Comparison of ENCODE assay signal across 9 cellular contexts in genomic region chr22:46054878-46055158, GRCh38.
DNase-seq lines count a peak whose midpoint lies in the region; ATAC-seq and TF ChIP-seq lines count a peak whose summit lies in the region.
"Had no signal": no experiment of that assay in that cellular context is flagged by ENCODE, and none has a peak within 500 bp of the region (broad histone marks: within the 10 kb centered on the region; RNA-seq: fewer than 3 reads in every experiment).

No MANE protein-coding gene starts in this region.

- H3K27me3 Mint-ChIP-seq in activated CD8-positive, alpha-beta T cell treated with anti-CD3 and anti-CD28 coated beads for 36 hours: no peaks in the 10 kb centered on the region
- H3K27me3 Mint-ChIP-seq in stimulated activated naive CD8-positive, alpha-beta T cell treated with anti-CD3 and anti-CD28 coated beads, Interleukin-15, amount 100 ng/mL, for 72 hours: no peaks in the 10 kb centered on the region

- POLR2A ChIA-PET in activated CD8-positive, alpha-beta T cell treated with anti-CD3 and anti-CD28 coated beads for 36 hours (lab: Charles Lee): interaction anchor here (2.1 to 4.2 kb wide), 4 partner anchors 10 to 18 kb away, joined by 10 to 31 read pairs (median 13); no protein-coding TSS in a partner anchor

- H3K27me3 ChIP-seq in right atrium auricular region: no peaks in the 10 kb centered on the region

- H3K4me3 ChIP-seq in right atrium auricular region: peak overlapping the region; percentile 66 to 67

- H3K9me3 ChIP-seq in right atrium auricular region: no peaks in the 10 kb centered on the region

- no peak for TF ChIP-seq CTCF in activated CD8-positive, alpha-beta T cell treated with anti-CD3 and anti-CD28 coated beads for 36 hours (IDR thresholded peaks at IDR 0.05)
- no peak for TF ChIP-seq CTCF in right atrium auricular region (IDR thresholded peaks at IDR 0.05)

- peaks cover 0 to 90% of the 10 kb centered on the region in 2 donors for H3K4me1 ChIP-seq in right atrium auricular region

- no peak for ATAC-seq in activated CD8-positive, alpha-beta T cell treated with anti-CD3 and anti-CD28 coated beads for 36 hours
- ATAC-seq in stimulated activated naive CD8-positive, alpha-beta T cell treated with anti-CD3 and anti-CD28 coated beads, Interleukin-15, amount 100 ng/mL, for 72 hours: no peak
- no peak for ATAC-seq in GM18868 (IDR thresholded peaks at IDR 0.05; ENCODE audit: unreplicated experiment)

- H3K36me3 ChIP-seq in right atrium auricular region: no peaks in the 10 kb centered on the region

- intact Hi-C loops in activated CD8-positive, alpha-beta T cell treated with anti-CD3 and anti-CD28 coated beads for 36 hours (cut with micrococcal nuclease): no loop called here

- H3K27ac ChIP-seq in right atrium auricular region: peak overlapping the region; percentile 96 to 100

- H3K27ac Mint-ChIP-seq in activated CD8-positive, alpha-beta T cell treated with anti-CD3 and anti-CD28 coated beads for 36 hours: peak overlapping the region; percentile 83
- H3K27ac Mint-ChIP-seq in stimulated activated naive CD8-positive, alpha-beta T cell treated with anti-CD3 and anti-CD28 coated beads, Interleukin-15, amount 100 ng/mL, for 72 hours: peak overlapping the region; percentile 77 to 97

- peak; percentile 15 for DNase-seq in NCI-H1105 (lab: John Stamatoyannopoulos, UW)
- DNase-seq in NCI-H1105 treated with DMSO at 0.1 percent for 48 hours (lab: John Stamatoyannopoulos, UW): no peak
- DNase-seq in activated CD8-positive, alpha-beta T cell treated with anti-CD3 and anti-CD28 coated beads for 36 hours: no peak
- no peak for DNase-seq in right atrium auricular region (ENCODE audit: low spot score)
- no peak for DNase-seq in stimulated activated naive CD8-positive, alpha-beta T cell treated with anti-CD3 and anti-CD28 coated beads, Interleukin-15, amount 100 ng/mL, for 72 hours
- no peak for DNase-seq in DMS53 (lab: John Stamatoyannopoulos, UW)
- DNase-seq in NCI-H1694 treated with DMSO at 0.1 percent for 48 hours (lab: John Stamatoyannopoulos, UW): no peak
- DNase-seq: NCI-H748 treated with DMSO at 0.1 percent for 48 hours had no signal

- CTCF ChIA-PET in activated CD8-positive, alpha-beta T cell treated with anti-CD3 and anti-CD28 coated beads for 36 hours (lab: Charles Lee): interaction anchor here (2.9 kb wide), 1 partner anchor 49 kb away, joined by 9 read pairs; no protein-coding TSS in a partner anchor

- no peaks in the 10 kb centered on the region for H3K36me3 Mint-ChIP-seq in activated CD8-positive, alpha-beta T cell treated with anti-CD3 and anti-CD28 coated beads for 36 hours (ENCODE audit: low read depth)

- H3K4me3 Mint-ChIP-seq in activated CD8-positive, alpha-beta T cell treated with anti-CD3 and anti-CD28 coated beads for 36 hours: peak overlapping the region; percentile 74
- H3K4me3 Mint-ChIP-seq in stimulated activated naive CD8-positive, alpha-beta T cell treated with anti-CD3 and anti-CD28 coated beads, Interleukin-15, amount 100 ng/mL, for 72 hours: peak overlapping the region; percentile 88 to 95

- no peaks in the 10 kb centered on the region for H3K9me3 Mint-ChIP-seq in activated CD8-positive, alpha-beta T cell treated with anti-CD3 and anti-CD28 coated beads for 36 hours
- H3K9me3 Mint-ChIP-seq in stimulated activated naive CD8-positive, alpha-beta T cell treated with anti-CD3 and anti-CD28 coated beads, Interleukin-15, amount 100 ng/mL, for 72 hours: no peaks in the 10 kb centered on the region

- peaks cover 38% of the 10 kb centered on the region for H3K4me1 Mint-ChIP-seq in activated CD8-positive, alpha-beta T cell treated with anti-CD3 and anti-CD28 coated beads for 36 hours (ENCODE audit: low read depth)
- peaks cover 69% of the 10 kb centered on the region for H3K4me1 Mint-ChIP-seq in stimulated activated naive CD8-positive, alpha-beta T cell treated with anti-CD3 and anti-CD28 coated beads, Interleukin-15, amount 100 ng/mL, for 72 hours
